ENCODE assay signal across 31 cellular contexts in genomic region chr5:103340132-103340531, GRCh38.
"Had no signal": no experiment of that assay in that cellular context is flagged by ENCODE, and none has a peak within 500 bp of the region (broad histone marks: within the 10 kb centered on the region; RNA-seq: fewer than 3 reads in every experiment).

No MANE protein-coding gene starts in this region.

- H3K36me3 ChIP-seq: adrenal gland, ascending aorta, breast epithelium, cardiac muscle cell, colonic mucosa, esophagus squamous epithelium had no signal

- ATAC-seq: activated CD8-positive, alpha-beta T cell treated with anti-CD3 and anti-CD28 coated beads, Interleukin-2, amount 10 ng/mL, durations not matched to agents 7 days and 5 days; activated naive CD8-positive, alpha-beta T cell treated with anti-CD3 and anti-CD28 coated beads, Interleukin-2, amount 50 U/mL, for 24 hours; T-helper 17 cell had no signal

- H3K27me3 ChIP-seq: adrenal gland, ascending aorta, breast epithelium, cardiac muscle cell, colonic mucosa, esophagus squamous epithelium had no signal

- H3K9me3 ChIP-seq: adrenal gland, ascending aorta, breast epithelium, colonic mucosa, esophagus squamous epithelium had no signal

- H3K4me1 ChIP-seq: adrenal gland, ascending aorta, breast epithelium, colonic mucosa, esophagus squamous epithelium had no signal

- H3K27ac ChIP-seq: adrenal gland, ascending aorta, breast epithelium, cardiac muscle cell, colonic mucosa, epithelial cell of prostate, esophagus squamous epithelium had no signal

- FAIRE-seq: endometrium, endothelial cell of umbilical vein had no signal

- H3K4me3 ChIP-seq: adrenal gland, ascending aorta, breast epithelium, cardiac muscle cell, colonic mucosa, esophagus squamous epithelium had no signal

- DNase-seq: activated CD4-positive, alpha-beta memory T cell treated with anti-CD3 and anti-CD28 coated beads for 36 hours; activated CD4-positive, alpha-beta T cell treated with anti-CD3 and anti-CD28 coated beads for 36 hours; activated CD4-positive, alpha-beta T cell treated with anti-CD3 and anti-CD28 coated beads, Interleukin-2, amount 10 ng/mL, durations not matched to agents 24 days and 14 days; activated CD4-positive, CD25-positive, alpha-beta regulatory T cell; activated CD4-positive, CD25-positive, alpha-beta regulatory T cell treated with anti-CD3 and anti-CD28 coated beads, Interleukin-2, amount 50 U/mL, for 72 hours; activated CD8-positive, alpha-beta memory T cell treated with anti-CD3 and anti-CD28 coated beads, Interleukin-2, amount 10 ng/mL, durations not matched to agents 7 days and 5 days; activated CD8-positive, alpha-beta memory T cell treated with anti-CD3 and anti-CD28 coated beads, Interleukin-2, amount 50 U/mL, for 4 hours; activated CD8-positive, alpha-beta T cell treated with anti-CD3 and anti-CD28 coated beads, Interleukin-2, amount 10 ng/mL, durations not matched to agents 7 days and 5 days; activated effector memory CD4-positive, alpha-beta T cell treated with anti-CD3 and anti-CD28 coated beads, Interleukin-2, amount 50 U/mL, for 16 hours; activated naive CD4-positive, alpha-beta T cell treated with anti-CD3 and anti-CD28 coated beads for 36 hours; activated naive CD8-positive, alpha-beta T cell treated with anti-CD3 and anti-CD28 coated beads for 36 hours; activated naive CD8-positive, alpha-beta T cell treated with anti-CD3 and anti-CD28 coated beads, Interleukin-2, amount 50 U/mL, for 24 hours; activated T-cell treated with anti-CD3 and anti-CD28 coated beads, Interleukin-2, amount 50 U/mL, for 1 hour; activated T-cell treated with anti-CD3 and anti-CD28 coated beads, Interleukin-2, amount 50 U/mL, for 48 hours; adrenal gland; amygdala; central memory CD4-positive, alpha-beta T cell; cerebellar nuclear complex; colonic mucosa; effector CD8-positive, alpha-beta T cell; esophagus squamous epithelium; foreskin melanocyte; head of caudate nucleus; T-helper 17 cell; T1000 had no signal
